In genomic region chr16:70523013-70523620, GRCh38 we compare ENCODE assay signal across 1 cellular context.
TF ChIP-seq lines count a peak whose summit lies in the region.

TSS of gene COG4 (minus strand) at chr16:70523554. CDS start at chr16:70523543, 11 bp downstream.

TF ChIP-seq in GM12878, 131 proteins besides CTCF, POLR2A, EP300 and RAD21 (continued from another document):
- TF ChIP-seq E2F8 (IDR thresholded peaks at IDR 0.05; ENCODE audit: low read depth, partially characterized antibody) (no peak), MEF2B (IDR thresholded peaks at IDR 0.05; ENCODE audit: partially characterized antibody, poor library complexity, severe bottlenecking) (no peak), ZSCAN29 (IDR thresholded peaks at IDR 0.05) (no peak), HDAC2 (IDR thresholded peaks at IDR 0.05) (no peak), CHD4 (IDR thresholded peaks at IDR 0.05) (no peak), GATAD2B (conservative IDR thresholded peaks at IDR 0.05; ENCODE audit: low read depth) (no peak), MYC (IDR thresholded peaks at IDR 0.05; ENCODE audit: insufficient read depth, insufficient read length, insufficient replicate concordance, low read length, severe bottlenecking) (no peak)
TF ChIP-seq in GM12878: peak in this region for 25.
